In genomic region chr12:108677381-108677780, GRCh38 we compare ENCODE assay signal across 18 cellular contexts.
"Had no signal": no experiment of that assay in that cellular context is flagged by ENCODE, and none has a peak within 500 bp of the region (broad histone marks: within the 10 kb centered on the region; RNA-seq: fewer than 3 reads in every experiment).

No MANE protein-coding gene starts in this region.

- H3K27ac Mint-ChIP-seq: activated T-helper 17 cell treated with anti-CD3 and anti-CD28 coated beads, Interleukin-2, amount 50 U/mL, for 72 hours; T-cell; T-helper 2 cell treated with Interferon-gamma antibody and Interleukin-4, amounts not matched to agents 5 μg/mL and 100 μg/mL, for 36 hours had no signal

- ATAC-seq: SK-N-SH treated with all-trans-retinoic acid at 6 μM for 48 hours, T-cell, WTC11 had no signal

- H3K4me1 ChIP-seq: breast epithelium, thyroid gland had no signal

- H3K27ac ChIP-seq: breast epithelium, thyroid gland had no signal

- H3K9me3 ChIP-seq: breast epithelium, thyroid gland had no signal

- H3K27me3 Mint-ChIP-seq: activated T-helper 17 cell treated with anti-CD3 and anti-CD28 coated beads, Interleukin-2, amount 50 U/mL, for 72 hours; T-cell had no signal

- DNase-seq: activated T-cell treated with anti-CD3 and anti-CD28 coated beads, Interleukin-2, amount 50 U/mL, for 1 hour; head of caudate nucleus; islet precursor cell; left cardiac atrium; midbrain; nephron progenitor cell; posterior cingulate gyrus; retina; stimulated activated CD4-positive, alpha-beta T cell treated with anti-CD3 and anti-CD28 coated beads, Interleukin-4, amount 100 ng/mL, for 24 hours; stimulated activated naive CD4-positive, alpha-beta T cell treated with Interleukin-2 at 50 U/mL for 16 hours; T-cell had no signal

- H3K27me3 ChIP-seq: breast epithelium, thyroid gland had no signal

- H3K36me3 ChIP-seq: breast epithelium had no signal

- H3K4me3 ChIP-seq: breast epithelium, thyroid gland had no signal

- H3K4me3 Mint-ChIP-seq: activated T-helper 17 cell treated with anti-CD3 and anti-CD28 coated beads, Interleukin-2, amount 50 U/mL, for 72 hours; nephron progenitor cell; T-cell; T-helper 2 cell treated with Interferon-gamma antibody and Interleukin-4, amounts not matched to agents 5 μg/mL and 100 μg/mL, for 36 hours; WTC11 had no signal

- H3K9me3 Mint-ChIP-seq: activated naive CD4-positive, alpha-beta T cell treated with anti-CD3 and anti-CD28 coated beads, Interleukin-2, amount 50 U/mL, for 72 hours; activated T-helper 17 cell treated with anti-CD3 and anti-CD28 coated beads, Interleukin-2, amount 50 U/mL, for 72 hours; nephron progenitor cell; T-cell; T-helper 2 cell treated with Interferon-gamma antibody and Interleukin-4, amounts not matched to agents 5 μg/mL and 100 μg/mL, for 36 hours; WTC11 had no signal
